In genomic region chr3:152466784-152467183, GRCh38 we compare ENCODE assay signal across 2 cellular contexts.
TF ChIP-seq lines count a peak whose summit lies in the region.

No MANE protein-coding gene starts in this region.

TF ChIP-seq in GM23338, 12 proteins besides CTCF, POLR2A, EP300 and RAD21 (continued from another document):
- no peak for TF ChIP-seq ETS1 (IDR thresholded peaks at IDR 0.05)
- TF ChIP-seq REST (IDR thresholded peaks at IDR 0.05; ENCODE audit: unreplicated experiment): no peak
- TF ChIP-seq EZH2phosphoT487 (IDR thresholded peaks at IDR 0.05; ENCODE audit: unreplicated experiment): no peak
- no peak for TF ChIP-seq JUNB (IDR thresholded peaks at IDR 0.05; ENCODE audit: unreplicated experiment)
- no peak for TF ChIP-seq NANOG (IDR thresholded peaks at IDR 0.05; ENCODE audit: borderline replicate concordance)
- no peak for TF ChIP-seq POLR2AphosphoS5 (IDR thresholded peaks at IDR 0.05; ENCODE audit: low read depth)
- TF ChIP-seq STAT1 (IDR thresholded peaks at IDR 0.05; ENCODE audit: unreplicated experiment): no peak

TF ChIP-seq in neural cell, 6 proteins besides CTCF, POLR2A, EP300 and RAD21 (continued from another document):
- no peak for TF ChIP-seq REST (IDR thresholded peaks at IDR 0.05; ENCODE audit: borderline replicate concordance)
- no peak for TF ChIP-seq EZH2 (IDR thresholded peaks at IDR 0.05; ENCODE audit: borderline replicate concordance, insufficient read depth, low read length, poor library complexity, severe bottlenecking)
